19 cellular contexts compared by ENCODE assay signal in genomic region chr10:46055771-46056170, GRCh38. TPM values are rescaled to one million over a fixed set of nuclear protein-coding genes. Genes with fewer than 3 reads are reported as not detected.
A peak's percentile ranks its signal among the peaks of the same experiment; 100 is the strongest.
DNase-seq lines count a peak whose midpoint lies in the region; ATAC-seq, FAIRE-seq and TF ChIP-seq lines count a peak whose summit lies in the region.
"Had no signal": no experiment of that assay in that cellular context is flagged by ENCODE, and none has a peak within 500 bp of the region (broad histone marks: within the 10 kb centered on the region; RNA-seq: fewer than 3 reads in every experiment).

No MANE protein-coding gene starts in this region.

- H3K4me3 ChIP-seq in HL-60 (replicated peaks; ENCODE audit: insufficient read depth, low read length), result no peak overlapping the region
- no peak overlapping the region for H3K4me3 ChIP-seq in bronchial epithelial cell (ENCODE audit: low read depth, low read length)
- H3K4me3 ChIP-seq in mesendoderm (ENCODE audit: low read length), result no peak overlapping the region
- no peak overlapping the region for H3K4me3 ChIP-seq in prostate gland
- H3K4me3 ChIP-seq in dorsolateral prefrontal cortex, result no peak overlapping the region
- no peak overlapping the region for H3K4me3 ChIP-seq in left lung

- ATAC-seq in GM21529 (IDR thresholded peaks at IDR 0.05; ENCODE audit: unreplicated experiment), result no peak
- no peak for ATAC-seq in left lung

- no peaks in the 10 kb centered on the region for H3K79me1 ChIP-seq in mesendoderm (ENCODE audit: low read length)

- no peak overlapping the region for H4K8ac ChIP-seq in mesendoderm (ENCODE audit: low read depth, low read length)

- H2AK5ac ChIP-seq in mesendoderm (ENCODE audit: low read length), result peak overlapping the region; percentile 63

- no peaks in the 10 kb centered on the region for H3K79me2 ChIP-seq in mesendoderm (ENCODE audit: control insufficient read depth, insufficient read depth, low read length)

- no peak for TF ChIP-seq CTCF in HL-60 (IDR thresholded peaks at IDR 0.05; ENCODE audit: insufficient read depth, low read length)
- TF ChIP-seq CTCF in bronchial epithelial cell (IDR thresholded peaks at IDR 0.05; ENCODE audit: insufficient read depth, low read length, severe bottlenecking), result no peak
- TF ChIP-seq CTCF in prostate gland (IDR thresholded peaks at IDR 0.05), result no peak
- TF ChIP-seq CTCF in dorsolateral prefrontal cortex (IDR thresholded peaks at IDR 0.05 in 54 of 56, conservative IDR thresholded peaks at IDR 0.05 in 2 of 56; ENCODE audit: low read depth in 1 of 56, partially characterized antibody in 56 of 56), result no peak
- no peak for TF ChIP-seq CTCF in left lung (IDR thresholded peaks at IDR 0.05)

- H3K4me1 ChIP-seq in mesendoderm (ENCODE audit: control insufficient read depth, low read depth, low read length), result peaks cover 30% of the 10 kb centered on the region
- H3K4me1 ChIP-seq in prostate gland (replicated peaks), result peaks cover 15% of the 10 kb centered on the region
- H3K4me1 ChIP-seq in left lung, result no peaks in the 10 kb centered on the region

- peak overlapping the region; percentile 61 for H3K27ac ChIP-seq in HL-60 (replicated peaks)
- peak overlapping the region; percentile 56 for H3K27ac ChIP-seq in mesendoderm (ENCODE audit: low read depth, low read length)
- H3K27ac ChIP-seq in prostate gland, result peak overlapping the region; percentile 16 to 77
- H3K27ac ChIP-seq in dorsolateral prefrontal cortex, result no peak overlapping the region
- no peak overlapping the region for H3K27ac ChIP-seq in left lung
- H3K27ac ChIP-seq: C4-2B had no signal

- peak overlapping the region; percentile 41 for H2BK5ac ChIP-seq in mesendoderm (ENCODE audit: low read length)

- H3K56ac ChIP-seq in mesendoderm (ENCODE audit: low read length), result peak overlapping the region; percentile 76

- H2BK15ac ChIP-seq in mesendoderm (replicated peaks; ENCODE audit: low read depth), result peak overlapping the region; percentile 28

- no peak for TF ChIP-seq POLR2A in prostate gland (IDR thresholded peaks at IDR 0.05)

- H4K5ac ChIP-seq in mesendoderm (ENCODE audit: low read length), result no peak overlapping the region

- H3K9ac ChIP-seq in mesendoderm (ENCODE audit: low read length), result no peak overlapping the region

- DNase-seq in HL-60 (ENCODE audit: low read depth in 1 of 2, low spot score in 1 of 2) (no peak), bronchial epithelial cell (ENCODE audit: low read depth) (peak; percentile 40), mesendoderm (no peak), prostate gland (ENCODE audit: low spot score) (no peak), SIG-M5 (lab: John Stamatoyannopoulos, UW) (no peak), dorsolateral prefrontal cortex (no peak), left lung (no peak)
- DNase-seq: ACHN; AML-193; CD4-positive, alpha-beta T cell; DMS79 treated with DMSO at 0.1 percent for 48 hours; GF-D8; KG1 had no signal

- H3K4ac ChIP-seq in mesendoderm (ENCODE audit: low read depth, low read length), result peak overlapping the region; percentile 43

- intact Hi-C loops in prostate gland (cut with DNase I) (no loop called here), dorsolateral prefrontal cortex (cut with DNase I) (no loop called here), left lung (cut with DNase I) (no loop called here)

- H3K9me3 ChIP-seq in prostate gland (no peaks in the 10 kb centered on the region), left lung (peaks cover 0 to 10% of the 10 kb centered on the region in 2 donors)

- WGBS in mesendoderm (ENCODE audit: extremely low coverage, insufficient coverage, low lambda C conversion rate), result no CpG with 5 or more reads among the region's 4 CpGs
- 82% methylated on average over 4 of the region's 4 CpGs for WGBS in prostate gland

- FAIRE-seq in bronchial epithelial cell (lab: Jason Lieb, UNC), result no peak
- FAIRE-seq: A204.1, H54 had no signal

- H3K18ac ChIP-seq in mesendoderm (ENCODE audit: low read length), result peak overlapping the region; percentile 2

- H2BK120ac ChIP-seq in mesendoderm (ENCODE audit: low read depth, low read length), result no peak overlapping the region

- H3K4me2 ChIP-seq in mesendoderm (ENCODE audit: low read length), result no peak overlapping the region

- H3K27me3 ChIP-seq in HL-60 (ENCODE audit: insufficient read depth, poor library complexity, severe bottlenecking) (no peaks in the 10 kb centered on the region), bronchial epithelial cell (ENCODE audit: control insufficient read depth, insufficient read depth, low read length) (no peaks in the 10 kb centered on the region), mesendoderm (ENCODE audit: insufficient read depth, low read length, poor library complexity) (no peaks in the 10 kb centered on the region), prostate gland (replicated peaks; ENCODE audit: insufficient read depth) (no peaks in the 10 kb centered on the region), dorsolateral prefrontal cortex (peaks cover 0 to 7% (median 0%) of the 10 kb centered on the region in 45 donors), left lung (no peaks in the 10 kb centered on the region)

- H3K36me3 ChIP-seq in bronchial epithelial cell (ENCODE audit: control insufficient read depth, insufficient read depth, low read length) (no peaks in the 10 kb centered on the region), mesendoderm (ENCODE audit: control insufficient read depth, insufficient read depth, low read length) (no peaks in the 10 kb centered on the region), prostate gland (no peaks in the 10 kb centered on the region), left lung (no peaks in the 10 kb centered on the region)

- no peak overlapping the region for H3K23ac ChIP-seq in mesendoderm (ENCODE audit: low read length)

RNA-seq across cellular contexts. Expression of gene MSMB, which starts 9.7 kb away (rescaled TPM):
- 1.1 and 16.4 TPM in 2 replicates for total RNA-seq in bronchial epithelial cell
- 0.18 TPM for polyA plus RNA-seq in mesendoderm (2013, experiment 1 of 2)
- polyA plus RNA-seq in mesendoderm (2013, experiment 2 of 2), result not detected
- total RNA-seq in prostate gland, result 1,000 to 10,000 TPM; 1,381 to 2,749 TPM
- total RNA-seq in dorsolateral prefrontal cortex, result not detected
- total RNA-seq in left lung, result 10 to 100 TPM in 1 of 2 donors, not detected in 1; 17.1 TPM
- total RNA-seq: CD4-positive, alpha-beta T cell; HT-29 had no signal
- polyA plus RNA-seq: BJ had no signal

RNA-seq across cellular contexts. Expression of gene NCOA4, which starts 25.3 kb away (rescaled TPM):
- 150 and 169 TPM in 2 replicates for total RNA-seq in bronchial epithelial cell
- polyA plus RNA-seq in mesendoderm (2013, experiment 1 of 2), result 58.2 TPM
- polyA plus RNA-seq in mesendoderm (2013, experiment 2 of 2), result 58.6 TPM
- 100 to 1,000 TPM; 131 to 434 TPM for total RNA-seq in prostate gland
- 100 to 1,000 TPM in 37 of 120 experiments, 10 to 100 TPM in 83; 49.5 to 112 (median 96.7) TPM for total RNA-seq in dorsolateral prefrontal cortex
- total RNA-seq in left lung, result 100 to 1,000 TPM; 174 to 196 TPM

Comparison
In these comparisons a context has a peak if more than half of its experiments do, and no peak if none do; other contexts are left out.
1. H3K27ac ChIP-seq: peak in HL-60 (single experiment), mesendoderm (single experiment) and prostate gland (2 of 2); none in dorsolateral prefrontal cortex (0 of 59) and left lung (0 of 2).
2. RNA of gene MSMB, which starts 9.7 kb away (total RNA-seq): 1,381 to 2,749 TPM in prostate gland; 17.1 TPM in left lung, 1.1 to 16.4 TPM in bronchial epithelial cell and not detected in dorsolateral prefrontal cortex; every median in the first group is over 10 times any median in the second.